Comparison of ENCODE assay signal across 24 cellular contexts in genomic region chr5:115470921-115471320, GRCh38.
DNase-seq lines count a peak whose midpoint lies in the region; ATAC-seq, FAIRE-seq and TF ChIP-seq lines count a peak whose summit lies in the region.
"Had no signal": no experiment of that assay in that cellular context is flagged by ENCODE, and none has a peak within 500 bp of the region (broad histone marks: within the 10 kb centered on the region; RNA-seq: fewer than 3 reads in every experiment).

No MANE protein-coding gene starts in this region.

- H3K18ac ChIP-seq in mesenchymal stem cell (ENCODE audit: low read depth in 1 of 2, low read length in 2 of 2): no peak overlapping the region

- no peak overlapping the region for H3K9ac ChIP-seq in mesenchymal stem cell (ENCODE audit: low read length)
- H3K9ac ChIP-seq: BLaER1 treated with 17β-estradiol and CSF1 and Interleukin-3, amounts not matched to agents 10 nM and 100 nM had no signal

- H3K36me3 ChIP-seq in bronchial epithelial cell (ENCODE audit: control insufficient read depth, insufficient read depth, low read length) (no peaks in the 10 kb centered on the region), mesenchymal stem cell (ENCODE audit: control insufficient read depth in 1 of 2, insufficient read depth in 2 of 2, low read depth in 1 of 2, low read length in 2 of 2) (no peaks in the 10 kb centered on the region)
- H3K36me3 ChIP-seq: BLaER1 treated with 17β-estradiol and CSF1 and Interleukin-3, amounts not matched to agents 10 nM and 100 nM had no signal

- H3K4me3 Mint-ChIP-seq in Calu3 (ENCODE audit: low read depth, unreplicated experiment): no peak overlapping the region
- H3K4me3 Mint-ChIP-seq: CD4-positive, alpha-beta T cell; T-cell had no signal

- H3K4me1 ChIP-seq in mesenchymal stem cell (ENCODE audit: control insufficient read depth, insufficient read depth, low read depth, low read length): no peaks in the 10 kb centered on the region

- no peak overlapping the region for H3K4me3 ChIP-seq in bronchial epithelial cell (ENCODE audit: low read depth, low read length)
- H3K4me3 ChIP-seq in mesenchymal stem cell (ENCODE audit: insufficient read depth in 1 of 2, low read depth in 1 of 2, low read length in 2 of 2): no peak overlapping the region
- H3K4me3 ChIP-seq: BLaER1 treated with 17β-estradiol and CSF1 and Interleukin-3, amounts not matched to agents 10 nM and 100 nM; GM12878 had no signal

- intact Hi-C loops in Calu3 (cut with micrococcal nuclease; ENCODE audit: unreplicated experiment): no loop called here

- H3K36me3 Mint-ChIP-seq in Calu3 (ENCODE audit: insufficient read depth, unreplicated experiment): peaks cover 9% of the 10 kb centered on the region
- H3K36me3 Mint-ChIP-seq: T-cell had no signal

- H3K9me3 ChIP-seq in mesenchymal stem cell (ENCODE audit: control insufficient read depth, low read length): no peaks in the 10 kb centered on the region
- H3K9me3 ChIP-seq: BLaER1 treated with 17β-estradiol and CSF1 and Interleukin-3, amounts not matched to agents 10 nM and 100 nM had no signal

- DNase-seq in EL (peak; percentile 17), HT1080 (ENCODE audit: low read depth) (peak; percentile 10), bronchial epithelial cell (ENCODE audit: low read depth) (peak; percentile 46), mesenchymal stem cell (no peak), Calu3 (no peak), GM19240 (ENCODE audit: insufficient read length, low spot score) (no peak), NCI-H1694 (lab: John Stamatoyannopoulos, UW) (no peak)
- DNase-seq: AML-193; CD4-positive, alpha-beta T cell; DMS53; GDM1; IMR-90; KG1; MM.1S; NCI-H2029 treated with DMSO at 0.1 percent for 48 hours; NCI-H82; NK-92 treated with Interleukin-12 subunit alpha and Interleukin-12 subunit beta, amount 100 ng/mL, for 24 hours; PC-3; RPMI8226; SHP77; T-cell had no signal

- no peak overlapping the region for H4K8ac ChIP-seq in mesenchymal stem cell (ENCODE audit: low read length)

- no peaks in the 10 kb centered on the region for H3K79me1 ChIP-seq in mesenchymal stem cell (replicated peaks; ENCODE audit: low read length, poor library complexity, severe bottlenecking)

- BruUV-seq in Calu3 (replicated peaks; lab: Mats Ljungman, UMichigan): no TSS peak

- no peak overlapping the region for H3K27ac ChIP-seq in mesenchymal stem cell (ENCODE audit: low read length, poor library complexity, severe bottlenecking)
- H3K27ac ChIP-seq: BLaER1 treated with 17β-estradiol and CSF1 and Interleukin-3, amounts not matched to agents 10 nM and 100 nM had no signal

- no peak overlapping the region for H3K4ac ChIP-seq in mesenchymal stem cell (ENCODE audit: low read depth in 1 of 2, low read length in 2 of 2)

- H3K9me3 Mint-ChIP-seq in Calu3 (ENCODE audit: low read depth, unreplicated experiment): no peaks in the 10 kb centered on the region
- H3K9me3 Mint-ChIP-seq: CD4-positive, alpha-beta T cell; T-cell had no signal

- no peak for FAIRE-seq in bronchial epithelial cell (lab: Jason Lieb, UNC)
- FAIRE-seq: GM12878 had no signal

- CTCF ChIA-PET in Calu3 (lab: Charles Lee): no interaction called here

- no peak overlapping the region for H2BK15ac ChIP-seq in mesenchymal stem cell (ENCODE audit: low read depth, poor library complexity, severe bottlenecking)

- H3K27me3 ChIP-seq in bronchial epithelial cell (ENCODE audit: control insufficient read depth, insufficient read depth, low read length): no peaks in the 10 kb centered on the region
- H3K27me3 ChIP-seq in mesenchymal stem cell (ENCODE audit: control insufficient read depth in 1 of 2, insufficient read depth in 1 of 2, low read length in 2 of 2): no peaks in the 10 kb centered on the region
- H3K27me3 ChIP-seq: BLaER1 treated with 17β-estradiol and CSF1 and Interleukin-3, amounts not matched to agents 10 nM and 100 nM had no signal

- no peaks in the 10 kb centered on the region for H3K27me3 Mint-ChIP-seq in Calu3 (ENCODE audit: unreplicated experiment)
- H3K27me3 Mint-ChIP-seq: CD4-positive, alpha-beta T cell had no signal

- no peak overlapping the region for H3K4me2 ChIP-seq in mesenchymal stem cell (ENCODE audit: low read length, poor library complexity, severe bottlenecking)

- no peak overlapping the region for H2AK5ac ChIP-seq in mesenchymal stem cell (ENCODE audit: low read length, severe bottlenecking)

- 80% methylated on average over 1 of the region's 1 CpG for WGBS in mesenchymal stem cell

- peak overlapping the region; percentile 23 for H2AFZ ChIP-seq in mesenchymal stem cell (ENCODE audit: low read depth, low read length)

- H2BK120ac ChIP-seq in mesenchymal stem cell (ENCODE audit: low read depth, low read length): no peak overlapping the region

- no peak for TF ChIP-seq CTCF in bronchial epithelial cell (IDR thresholded peaks at IDR 0.05; ENCODE audit: insufficient read depth, low read length, severe bottlenecking)
- no peak for TF ChIP-seq CTCF in Calu3 (IDR thresholded peaks at IDR 0.05; ENCODE audit: unreplicated experiment)

- no peak for ATAC-seq in HG03025 (IDR thresholded peaks at IDR 0.05; ENCODE audit: low FRiP score, unreplicated experiment)
- ATAC-seq: GM12878, PC-3, T-cell had no signal

- no peak overlapping the region for H2BK5ac ChIP-seq in mesenchymal stem cell (ENCODE audit: low read depth, low read length, poor library complexity, severe bottlenecking)

- no peak overlapping the region for H3K23ac ChIP-seq in mesenchymal stem cell (ENCODE audit: low read length in 2 of 2)

- H4K91ac ChIP-seq in mesenchymal stem cell (ENCODE audit: low read length): no peak overlapping the region

- no peak overlapping the region for H3K27ac Mint-ChIP-seq in Calu3 (ENCODE audit: unreplicated experiment)
- H3K27ac Mint-ChIP-seq: CD4-positive, alpha-beta T cell; T-cell had no signal

- H3K4me1 Mint-ChIP-seq in Calu3 (ENCODE audit: low read depth, unreplicated experiment): peaks cover 31% of the 10 kb centered on the region
- H3K4me1 Mint-ChIP-seq: T-cell had no signal

- H3K14ac ChIP-seq in mesenchymal stem cell (ENCODE audit: low read length in 2 of 2): no peak overlapping the region

- no peak overlapping the region for H2BK12ac ChIP-seq in mesenchymal stem cell (ENCODE audit: low read length in 2 of 2)

Comparison
In these comparisons a context has a peak if more than half of its experiments do, and no peak if none do; other contexts are left out.
1. DNase-seq: peak in EL (single experiment), HT1080 (single experiment) and bronchial epithelial cell (single experiment); none in mesenchymal stem cell (single experiment), Calu3 (single experiment), GM19240 (single experiment) and NCI-H1694 (single experiment).